Comparison of ENCODE assay signal across 14 cellular contexts in the genomic region with DNA sequence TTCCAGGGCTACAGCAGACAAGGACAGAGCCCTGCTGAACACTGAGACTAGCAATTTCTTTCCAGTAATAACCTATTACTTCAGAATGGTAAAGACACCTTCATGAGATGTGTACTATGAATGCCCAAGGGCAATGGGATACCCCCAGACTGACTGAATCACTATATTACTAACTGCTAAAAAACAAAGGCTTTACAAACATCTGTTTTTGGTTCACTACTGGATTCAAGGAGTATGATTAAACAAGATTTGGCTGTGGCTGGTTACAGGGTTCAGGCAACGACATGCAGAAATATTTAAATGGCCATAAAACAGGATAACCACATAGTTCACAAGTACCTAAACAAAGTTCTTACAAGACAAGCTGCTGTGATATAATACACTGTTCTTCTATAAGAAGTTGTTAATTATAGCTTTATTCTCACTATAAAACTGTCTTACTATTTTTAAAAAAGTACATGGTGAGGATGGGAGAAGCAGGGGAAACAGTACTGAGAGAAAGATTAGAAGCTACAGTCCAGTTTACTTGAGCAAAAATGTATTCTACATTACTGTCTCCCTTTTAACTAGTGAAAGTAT.
A peak's percentile ranks its signal among the peaks of the same experiment; 100 is the strongest.
DNase-seq lines count a peak whose midpoint lies in the region; ATAC-seq and TF ChIP-seq lines count a peak whose summit lies in the region.
"Had no signal": no experiment of that assay in that cellular context is flagged by ENCODE, and none has a peak within 500 bp of the region (broad histone marks: within the 10 kb centered on the region; RNA-seq: fewer than 3 reads in every experiment).

No MANE protein-coding gene starts in this region.

- intact Hi-C loops in activated CD8-positive, alpha-beta T cell treated with anti-CD3 and anti-CD28 coated beads for 36 hours (cut with micrococcal nuclease), result no loop called here

- no peak for TF ChIP-seq RAD21 in SK-N-SH (IDR thresholded peaks at IDR 0.05; ENCODE audit: low read length)

- no peaks in the 10 kb centered on the region for H3K9me2 ChIP-seq in SK-N-SH

- peaks cover 18% of the 10 kb centered on the region for H3F3A ChIP-seq in SK-N-SH (replicated peaks; ENCODE audit: insufficient read depth)

- H3K4me3 Mint-ChIP-seq in activated CD8-positive, alpha-beta T cell treated with anti-CD3 and anti-CD28 coated beads for 36 hours, result no peak overlapping the region
- H3K4me3 Mint-ChIP-seq in activated CD8-positive, alpha-beta T cell treated with anti-CD3 and anti-CD28 coated beads, Interleukin-2, amount 10 ng/mL, durations not matched to agents 7 days and 5 days, result no peak overlapping the region
- H3K4me3 Mint-ChIP-seq in stimulated activated naive CD8-positive, alpha-beta T cell treated with anti-CD3 and anti-CD28 coated beads, Interleukin-15, amount 100 ng/mL, for 72 hours, result no peak overlapping the region
- H3K4me3 Mint-ChIP-seq: T-helper 1 cell treated with Interleukin-12 subunit alpha and Interleukin-12 subunit beta and Interleukin-4 antibody, amounts not matched to agents 30 μg/mL and 1 μg/mL, for 36 hours had no signal

- H3K27ac Mint-ChIP-seq in activated CD8-positive, alpha-beta T cell treated with anti-CD3 and anti-CD28 coated beads for 36 hours, result no peak overlapping the region
- H3K27ac Mint-ChIP-seq in activated CD8-positive, alpha-beta T cell treated with anti-CD3 and anti-CD28 coated beads, Interleukin-2, amount 10 ng/mL, durations not matched to agents 7 days and 5 days, result no peak overlapping the region
- H3K27ac Mint-ChIP-seq in stimulated activated naive CD8-positive, alpha-beta T cell treated with anti-CD3 and anti-CD28 coated beads, Interleukin-15, amount 100 ng/mL, for 72 hours, result peak overlapping the region in 1 of 2 donors; percentile 9
- H3K27ac Mint-ChIP-seq: T-helper 1 cell treated with Interleukin-12 subunit alpha and Interleukin-12 subunit beta and Interleukin-4 antibody, amounts not matched to agents 30 μg/mL and 1 μg/mL, for 36 hours had no signal

- peaks cover 36% of the 10 kb centered on the region for H3K79me2 ChIP-seq in SK-N-SH (ENCODE audit: insufficient read depth)

- H3K4me1 Mint-ChIP-seq in activated CD8-positive, alpha-beta T cell treated with anti-CD3 and anti-CD28 coated beads for 36 hours (ENCODE audit: low read depth), result peaks cover 57% of the 10 kb centered on the region
- peaks cover 24% of the 10 kb centered on the region for H3K4me1 Mint-ChIP-seq in activated CD8-positive, alpha-beta T cell treated with anti-CD3 and anti-CD28 coated beads, Interleukin-2, amount 10 ng/mL, durations not matched to agents 7 days and 5 days (ENCODE audit: low read depth)
- H3K4me1 Mint-ChIP-seq in stimulated activated naive CD8-positive, alpha-beta T cell treated with anti-CD3 and anti-CD28 coated beads, Interleukin-15, amount 100 ng/mL, for 72 hours, result peaks cover 52% of the 10 kb centered on the region

- peaks cover 0 to 6% of the 10 kb centered on the region in 2 experiments for H3K36me3 ChIP-seq in SK-N-SH (replicated peaks in 1 of 2; ENCODE audit: control insufficient read depth in 1 of 2, insufficient read depth in 2 of 2, low read length in 1 of 2)

- no peak overlapping the region for H3K4me2 ChIP-seq in SK-N-SH

- WGBS in SK-N-SH (ENCODE audit: low lambda C conversion rate), result 50% methylated on average over 1 of the region's 1 CpG

- no peak overlapping the region for H3K9ac ChIP-seq in SK-N-SH

- no peak for TF ChIP-seq CTCF in activated CD8-positive, alpha-beta T cell treated with anti-CD3 and anti-CD28 coated beads for 36 hours (IDR thresholded peaks at IDR 0.05)
- no peak for TF ChIP-seq CTCF in SK-N-SH (IDR thresholded peaks at IDR 0.05)

- CTCF ChIA-PET in activated CD8-positive, alpha-beta T cell treated with anti-CD3 and anti-CD28 coated beads for 36 hours (lab: Charles Lee), result no interaction called here
- CTCF ChIA-PET in activated CD8-positive, alpha-beta T cell treated with anti-CD3 and anti-CD28 coated beads, Interleukin-2, amount 10 ng/mL, durations not matched to agents 7 days and 5 days (lab: Charles Lee), result interaction anchor here (1.5 kb wide), 1 partner anchor 29 kb away, joined by 4 read pairs; no protein-coding TSS in a partner anchor
- CTCF ChIA-PET in SK-N-SH (lab: Yijun Ruan, JAX), result interaction anchor here (1.9 kb wide), 1 partner anchor 32 kb away, joined by 4 read pairs; no protein-coding TSS in a partner anchor

- peaks cover 13 to 38% of the 10 kb centered on the region in 2 experiments; a peak in 3 of 4 replicates for H3K4me1 ChIP-seq in SK-N-SH (ENCODE audit: control insufficient read depth in 1 of 2, insufficient read depth in 2 of 2, low read depth in 1 of 2, low read length in 1 of 2)

- no peaks in the 10 kb centered on the region for H3K9me3 ChIP-seq in SK-N-SH
- H3K9me3 ChIP-seq: testis had no signal

- H3K27me3 ChIP-seq in SK-N-SH (ENCODE audit: insufficient read depth), result no peaks in the 10 kb centered on the region
- H3K27me3 ChIP-seq: testis had no signal

- no peak overlapping the region for H2AFZ ChIP-seq in SK-N-SH (ENCODE audit: low read depth)

- H3K27ac ChIP-seq in SK-N-SH (ENCODE audit: low read depth in 2 of 2, low read length in 1 of 2), result no peak overlapping the region
- H3K27ac ChIP-seq: testis had no signal

- peaks cover 18% of the 10 kb centered on the region for H3K36me3 Mint-ChIP-seq in activated CD8-positive, alpha-beta T cell treated with anti-CD3 and anti-CD28 coated beads for 36 hours (ENCODE audit: low read depth)
- peaks cover 6% of the 10 kb centered on the region for H3K36me3 Mint-ChIP-seq in activated CD8-positive, alpha-beta T cell treated with anti-CD3 and anti-CD28 coated beads, Interleukin-2, amount 10 ng/mL, durations not matched to agents 7 days and 5 days (ENCODE audit: low read depth)

- TF ChIP-seq EP300 in SK-N-SH (IDR thresholded peaks at IDR 0.05; ENCODE audit: borderline replicate concordance in 1 of 2, low read depth in 1 of 2, low read length in 1 of 2), result no peak

- DNase-seq in activated CD8-positive, alpha-beta T cell treated with anti-CD3 and anti-CD28 coated beads for 36 hours, result no peak
- DNase-seq in activated CD8-positive, alpha-beta T cell treated with anti-CD3 and anti-CD28 coated beads, Interleukin-2, amount 10 ng/mL, durations not matched to agents 7 days and 5 days, result no peak
- DNase-seq in SK-N-SH (no peak), fibroblast of gingiva (ENCODE audit: low read depth) (peak; percentile 37), iPS-NIHi7 (ENCODE audit: extremely low spot score) (no peak), GF-D8 (lab: John Stamatoyannopoulos, UW) (no peak), CD1c-positive myeloid dendritic cell (ENCODE audit: extremely low spot score) (no peak)
- no peak for DNase-seq in stimulated activated naive CD8-positive, alpha-beta T cell treated with anti-CD3 and anti-CD28 coated beads, Interleukin-15, amount 100 ng/mL, for 72 hours
- DNase-seq: central memory CD4-positive, alpha-beta T cell; NCI-H510A; small intestine; testis had no signal

- H4K20me1 ChIP-seq in SK-N-SH (ENCODE audit: insufficient read depth), result peaks cover 39% of the 10 kb centered on the region

- H3K9me3 Mint-ChIP-seq in activated CD8-positive, alpha-beta T cell treated with anti-CD3 and anti-CD28 coated beads for 36 hours, result no peaks in the 10 kb centered on the region
- H3K9me3 Mint-ChIP-seq in activated CD8-positive, alpha-beta T cell treated with anti-CD3 and anti-CD28 coated beads, Interleukin-2, amount 10 ng/mL, durations not matched to agents 7 days and 5 days (ENCODE audit: insufficient read depth), result no peaks in the 10 kb centered on the region
- no peaks in the 10 kb centered on the region for H3K9me3 Mint-ChIP-seq in stimulated activated naive CD8-positive, alpha-beta T cell treated with anti-CD3 and anti-CD28 coated beads, Interleukin-15, amount 100 ng/mL, for 72 hours
- H3K9me3 Mint-ChIP-seq: T-helper 1 cell treated with Interleukin-12 subunit alpha and Interleukin-12 subunit beta and Interleukin-4 antibody, amounts not matched to agents 30 μg/mL and 1 μg/mL, for 36 hours had no signal

- H3K4me3 ChIP-seq in SK-N-SH (ENCODE audit: low read depth in 2 of 2, low read length in 1 of 2), result no peak overlapping the region
- H3K4me3 ChIP-seq: testis had no signal

- ATAC-seq in activated CD8-positive, alpha-beta T cell treated with anti-CD3 and anti-CD28 coated beads for 36 hours, result peak; percentile 49
- no peak for ATAC-seq in activated CD8-positive, alpha-beta T cell treated with anti-CD3 and anti-CD28 coated beads, Interleukin-2, amount 10 ng/mL, durations not matched to agents 7 days and 5 days
- peak; percentile 42 for ATAC-seq in stimulated activated naive CD8-positive, alpha-beta T cell treated with anti-CD3 and anti-CD28 coated beads, Interleukin-15, amount 100 ng/mL, for 72 hours
- ATAC-seq: Panc1 had no signal

- no peaks in the 10 kb centered on the region for H3K27me3 Mint-ChIP-seq in activated CD8-positive, alpha-beta T cell treated with anti-CD3 and anti-CD28 coated beads for 36 hours
- no peaks in the 10 kb centered on the region for H3K27me3 Mint-ChIP-seq in activated CD8-positive, alpha-beta T cell treated with anti-CD3 and anti-CD28 coated beads, Interleukin-2, amount 10 ng/mL, durations not matched to agents 7 days and 5 days (ENCODE audit: low read depth)
- H3K27me3 Mint-ChIP-seq in stimulated activated naive CD8-positive, alpha-beta T cell treated with anti-CD3 and anti-CD28 coated beads, Interleukin-15, amount 100 ng/mL, for 72 hours, result no peaks in the 10 kb centered on the region

- POLR2A ChIA-PET in activated CD8-positive, alpha-beta T cell treated with anti-CD3 and anti-CD28 coated beads for 36 hours (lab: Charles Lee), result no interaction called here
- POLR2A ChIA-PET in activated CD8-positive, alpha-beta T cell treated with anti-CD3 and anti-CD28 coated beads, Interleukin-2, amount 10 ng/mL, durations not matched to agents 7 days and 5 days (lab: Charles Lee), result no interaction called here
- POLR2A ChIA-PET in SK-N-SH (lab: Yijun Ruan, JAX), result no interaction called here

TF ChIP-seq in SK-N-SH, 30 proteins besides CTCF, POLR2A, EP300 and RAD21:
- TF ChIP-seq, protein P1, sequence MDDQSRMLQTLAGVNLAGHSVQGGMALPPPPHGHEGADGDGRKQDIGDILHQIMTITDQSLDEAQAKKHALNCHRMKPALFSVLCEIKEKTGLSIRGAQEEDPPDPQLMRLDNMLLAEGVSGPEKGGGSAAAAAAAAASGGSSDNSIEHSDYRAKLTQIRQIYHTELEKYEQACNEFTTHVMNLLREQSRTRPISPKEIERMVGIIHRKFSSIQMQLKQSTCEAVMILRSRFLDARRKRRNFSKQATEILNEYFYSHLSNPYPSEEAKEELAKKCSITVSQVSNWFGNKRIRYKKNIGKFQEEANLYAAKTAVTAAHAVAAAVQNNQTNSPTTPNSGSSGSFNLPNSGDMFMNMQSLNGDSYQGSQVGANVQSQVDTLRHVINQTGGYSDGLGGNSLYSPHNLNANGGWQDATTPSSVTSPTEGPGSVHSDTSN (IDR thresholded peaks at IDR 0.05), result no peak
- TF ChIP-seq TCF12 (IDR thresholded peaks at IDR 0.05), result peak; percentile 59
TF ChIP-seq in SK-N-SH: peak in this region for 1.
